18 cellular contexts compared by ENCODE assay signal in genomic region chr22:48838846-48839730, GRCh38.
A peak's percentile ranks its signal among the peaks of the same experiment; 100 is the strongest.
DNase-seq lines count a peak whose midpoint lies in the region; ATAC-seq, FAIRE-seq and TF ChIP-seq lines count a peak whose summit lies in the region.
"Had no signal": no experiment of that assay in that cellular context is flagged by ENCODE, and none has a peak within 500 bp of the region (broad histone marks: within the 10 kb centered on the region; RNA-seq: fewer than 3 reads in every experiment).

No MANE protein-coding gene starts in this region.

- no peak overlapping the region for H3K4me2 ChIP-seq in H1 (ENCODE audit: insufficient read depth in 1 of 2, low read depth in 2 of 2, low read length in 2 of 2)

- H3K27me3 Mint-ChIP-seq in stimulated activated memory B cell treated with anti-CD40 and anti-IgM and Interleukin-4, amounts not matched to agents 10 μg/mL and 1 μg/mL and 100 μg/mL, for 72 hours, result peaks cover 25% of the 10 kb centered on the region
- H3K27me3 Mint-ChIP-seq in activated naive CD4-positive, alpha-beta T cell treated with anti-CD3 and anti-CD28 coated beads for 36 hours (ENCODE audit: low read depth), result peaks cover 5% of the 10 kb centered on the region
- H3K27me3 Mint-ChIP-seq: CD4-positive, CD25-positive, alpha-beta regulatory T cell had no signal

- H3K4me3 Mint-ChIP-seq in stimulated activated memory B cell treated with anti-CD40 and anti-IgM and Interleukin-4, amounts not matched to agents 10 μg/mL and 1 μg/mL and 100 μg/mL, for 72 hours, result no peak overlapping the region
- H3K4me3 Mint-ChIP-seq in activated naive CD4-positive, alpha-beta T cell treated with anti-CD3 and anti-CD28 coated beads for 36 hours, result no peak overlapping the region
- H3K4me3 Mint-ChIP-seq: B cell; CD4-positive, CD25-positive, alpha-beta regulatory T cell; HFFc6 had no signal

- H4K8ac ChIP-seq in H1 (ENCODE audit: extremely low read depth, insufficient read depth, low read length), result no peak overlapping the region

- H2BK15ac ChIP-seq in H1 (ENCODE audit: low read length), result no peak overlapping the region

- peaks cover 11% of the 10 kb centered on the region for H3K9me3 Mint-ChIP-seq in stimulated activated memory B cell treated with anti-CD40 and anti-IgM and Interleukin-4, amounts not matched to agents 10 μg/mL and 1 μg/mL and 100 μg/mL, for 72 hours
- peaks cover 10% of the 10 kb centered on the region for H3K9me3 Mint-ChIP-seq in activated naive CD4-positive, alpha-beta T cell treated with anti-CD3 and anti-CD28 coated beads for 36 hours

- intact Hi-C loops in activated naive CD4-positive, alpha-beta T cell treated with anti-CD3 and anti-CD28 coated beads for 36 hours (cut with micrococcal nuclease), result no loop called here

- no peaks in the 10 kb centered on the region for H3K79me2 ChIP-seq in H1 (ENCODE audit: control insufficient read depth in 1 of 2, insufficient read depth in 2 of 2, low read length in 2 of 2)

- H3K27ac ChIP-seq in H1 (ENCODE audit: low read depth, low read length), result no peak overlapping the region

- H3K27ac Mint-ChIP-seq in stimulated activated memory B cell treated with anti-CD40 and anti-IgM and Interleukin-4, amounts not matched to agents 10 μg/mL and 1 μg/mL and 100 μg/mL, for 72 hours, result no peak overlapping the region
- H3K27ac Mint-ChIP-seq in activated naive CD4-positive, alpha-beta T cell treated with anti-CD3 and anti-CD28 coated beads for 36 hours, result no peak overlapping the region
- H3K27ac Mint-ChIP-seq: B cell; CD4-positive, CD25-positive, alpha-beta regulatory T cell; HFFc6 had no signal

- no peaks in the 10 kb centered on the region for H3K79me1 ChIP-seq in H1 (ENCODE audit: low read depth, low read length)

- H4K5ac ChIP-seq in H1 (ENCODE audit: insufficient read length, low read depth, low read length), result no peak overlapping the region

- H2AK5ac ChIP-seq in H1 (ENCODE audit: low read depth, low read length), result 0 out of 2 replicates have a peak overlapping the region, but pooled peaks have one; percentile 24

- no peak overlapping the region for H3K14ac ChIP-seq in H1 (ENCODE audit: insufficient read length)

- H3K4me1 Mint-ChIP-seq in stimulated activated memory B cell treated with anti-CD40 and anti-IgM and Interleukin-4, amounts not matched to agents 10 μg/mL and 1 μg/mL and 100 μg/mL, for 72 hours, result no peaks in the 10 kb centered on the region
- no peaks in the 10 kb centered on the region for H3K4me1 Mint-ChIP-seq in activated naive CD4-positive, alpha-beta T cell treated with anti-CD3 and anti-CD28 coated beads for 36 hours (ENCODE audit: low read depth)

- no peak overlapping the region for H3K9ac ChIP-seq in H1 (replicated peaks in 1 of 4; ENCODE audit: extremely low read depth in 1 of 4, low read depth in 3 of 4, low read length in 3 of 4)

- peaks cover 0 to 3% of the 10 kb centered on the region in 2 experiments for H4K20me1 ChIP-seq in H1 (replicated peaks in 1 of 2; ENCODE audit: control insufficient read depth in 1 of 2, insufficient read depth in 2 of 2, low read length in 2 of 2)

- H3K9me3 ChIP-seq in H1 (ENCODE audit: insufficient read depth in 2 of 2, low read depth in 1 of 2, low read length in 1 of 2), result peaks cover 0 to 6% of the 10 kb centered on the region in 2 experiments; a peak in 1 of 4 replicates
- H3K9me3 ChIP-seq: Caco-2 had no signal

- peaks cover 4% of the 10 kb centered on the region; the same call in 1 of the 2 replicates for H3K23me2 ChIP-seq in H1 (ENCODE audit: low read depth, low read length)

- TF ChIP-seq CTCF in H1 (IDR thresholded peaks at IDR 0.05; ENCODE audit: control extremely low read depth in 1 of 3, insufficient read depth in 1 of 3, low read depth in 1 of 3, low read length in 3 of 3), result peak in 1 of 3 experiments; percentile 14; a peak in 1 of 4 replicates

- H3K36me3 Mint-ChIP-seq in stimulated activated memory B cell treated with anti-CD40 and anti-IgM and Interleukin-4, amounts not matched to agents 10 μg/mL and 1 μg/mL and 100 μg/mL, for 72 hours, result no peaks in the 10 kb centered on the region
- H3K36me3 Mint-ChIP-seq in activated naive CD4-positive, alpha-beta T cell treated with anti-CD3 and anti-CD28 coated beads for 36 hours (ENCODE audit: low read depth), result no peaks in the 10 kb centered on the region
- H3K36me3 Mint-ChIP-seq: CD4-positive, CD25-positive, alpha-beta regulatory T cell had no signal

- no peak for TF ChIP-seq EP300 in H1 (IDR thresholded peaks at IDR 0.05; ENCODE audit: borderline replicate concordance in 1 of 2, low read depth in 2 of 2, low read length in 2 of 2)

- H3K56ac ChIP-seq in H1 (replicated peaks; ENCODE audit: insufficient read length, low read depth, low read length), result no peak overlapping the region

- ATAC-seq in stimulated activated memory B cell treated with anti-CD40 and anti-IgM and Interleukin-4, amounts not matched to agents 10 μg/mL and 1 μg/mL and 100 μg/mL, for 72 hours, result peak; percentile 14
- no peak for ATAC-seq in GM21367 (IDR thresholded peaks at IDR 0.05; ENCODE audit: unreplicated experiment)
- ATAC-seq: K562, Panc1 had no signal

- no peak overlapping the region for H2BK20ac ChIP-seq in H1 (ENCODE audit: low read length)

- POLR2A ChIA-PET in H1 (lab: Charles Lee; ENCODE audit: partially characterized antibody), result interaction anchor here (2.3 kb wide), 1 partner anchor 12 kb away, joined by 6 read pairs; no protein-coding TSS in a partner anchor

- peaks cover 0 to 2% (median 0%) of the 10 kb centered on the region in 4 experiments; a peak in 3 of 7 replicates for H3K4me1 ChIP-seq in H1 (replicated peaks in 1 of 4; ENCODE audit: control insufficient read depth in 3 of 4, insufficient read depth in 4 of 4, low read length in 3 of 4)
- H3K4me1 ChIP-seq: Caco-2 had no signal

- no peaks in the 10 kb centered on the region for H3K27me3 ChIP-seq in H1 (replicated peaks in 1 of 4; ENCODE audit: control insufficient read depth in 3 of 4, extremely low read depth in 1 of 4, insufficient read depth in 3 of 4, low read length in 3 of 4)

- no peak overlapping the region; the same call in 1 of the 2 replicates for H3K18ac ChIP-seq in H1 (ENCODE audit: extremely low read depth, low read length)

- no peak overlapping the region for H2AFZ ChIP-seq in H1 (ENCODE audit: low read length)

- TF ChIP-seq POLR2A in H1 (IDR thresholded peaks at IDR 0.05; ENCODE audit: control extremely low read depth in 1 of 2, low read depth in 2 of 2, low read length in 2 of 2), result no peak

- FAIRE-seq in H1 (lab: Jason Lieb, UNC), result no peak
- FAIRE-seq: K562 had no signal

- no peaks in the 10 kb centered on the region for H3K36me3 ChIP-seq in H1 (ENCODE audit: control insufficient read depth in 2 of 4, insufficient read depth in 4 of 4, low read length in 3 of 4)

- no peak overlapping the region for H3K4ac ChIP-seq in H1 (replicated peaks; ENCODE audit: insufficient read length, low read depth, low read length)

- H3K23ac ChIP-seq in H1 (ENCODE audit: insufficient read length), result no peak overlapping the region

- CTCF ChIA-PET in H1 (lab: Charles Lee; ENCODE audit: partially characterized antibody), result interaction anchor here (0.6 to 2.0 kb wide), 4 partner anchors 8 to 453 kb away, joined by 3 to 8 read pairs (median 4); no protein-coding TSS in a partner anchor
- CTCF ChIA-PET in activated naive CD4-positive, alpha-beta T cell treated with anti-CD3 and anti-CD28 coated beads for 36 hours (lab: Charles Lee), result no interaction called here

- DNase-seq in NCI-H510A treated with DMSO at 0.1 percent for 48 hours (lab: John Stamatoyannopoulos, UW), result peak; percentile 9
- DNase-seq in NCI-H510A (lab: John Stamatoyannopoulos, UW), result no peak
- peak; percentile 30 for DNase-seq in NCI-H146 (lab: John Stamatoyannopoulos, UW)
- no peak for DNase-seq in H1 (ENCODE audit: low read depth in 1 of 2, low spot score in 2 of 2)
- DNase-seq in activated naive CD4-positive, alpha-beta T cell treated with anti-CD3 and anti-CD28 coated beads for 36 hours, result no peak
- no peak for DNase-seq in NCI-H526 treated with DMSO at 0.1 percent for 48 hours (lab: John Stamatoyannopoulos, UW)
- DNase-seq: Caco-2; CD4-positive, CD25-positive, alpha-beta regulatory T cell; DMS153; GF-D8; GOT3; HFFc6; NCI-H187 treated with DMSO at 0.1 percent for 48 hours had no signal

- no peak overlapping the region for H3K4me3 ChIP-seq in H1 (ENCODE audit: extremely low read depth in 1 of 4, insufficient read depth in 2 of 4, low read depth in 3 of 4, low read length in 4 of 4)
- H3K4me3 ChIP-seq: K562 had no signal

- no peak overlapping the region for H2BK5ac ChIP-seq in H1 (ENCODE audit: low read depth, low read length)

- H2BK120ac ChIP-seq in H1 (replicated peaks; ENCODE audit: low read depth, low read length), result no peak overlapping the region

- WGBS in H1 (ENCODE audit: extremely low coverage in 1 of 2, insufficient coverage in 1 of 2, insufficient read length in 1 of 2, insufficient replicate concordance in 2 of 2, low coverage in 1 of 2, low lambda C conversion rate in 2 of 2, missing lambda C conversion rate in 1 of 2), 2 experiments, result 83% methylated on average over 18 of the region's 19 CpGs; no CpG with 5 or more reads in 1 of the 2 experiments

- peak overlapping the region; percentile 17 for H4K91ac ChIP-seq in H1 (replicated peaks; ENCODE audit: insufficient read length, low read length)

- H2BK12ac ChIP-seq in H1 (ENCODE audit: low read depth, low read length), result 0 out of 2 replicates have a peak overlapping the region, but pooled peaks have one; percentile 60

- TF ChIP-seq RAD21 in H1 (IDR thresholded peaks at IDR 0.05 in 1 of 2, conservative IDR thresholded peaks at IDR 0.05 in 1 of 2; ENCODE audit: low read depth in 2 of 2, low read length in 2 of 2), result no peak

TF ChIP-seq in H1, 55 proteins besides CTCF, POLR2A, EP300 and RAD21:
- no peak for TF ChIP-seq SAP30 (IDR thresholded peaks at IDR 0.05; ENCODE audit: insufficient read depth, insufficient replicate concordance, low read length)
- no peak for TF ChIP-seq NANOG (IDR thresholded peaks at IDR 0.05; ENCODE audit: insufficient read depth, low read depth, low read length, poor library complexity, severe bottlenecking)

Comparison
In these comparisons a context has a peak if more than half of its experiments do, and no peak if none do; other contexts are left out.
1. DNase-seq: peak in NCI-H510A treated with DMSO at 0.1 percent for 48 hours (single experiment) and NCI-H146 (single experiment); none in NCI-H510A (single experiment), H1 (0 of 2), activated naive CD4-positive, alpha-beta T cell treated with anti-CD3 and anti-CD28 coated beads for 36 hours (single experiment) and NCI-H526 treated with DMSO at 0.1 percent for 48 hours (single experiment).